In the genomic region with DNA sequence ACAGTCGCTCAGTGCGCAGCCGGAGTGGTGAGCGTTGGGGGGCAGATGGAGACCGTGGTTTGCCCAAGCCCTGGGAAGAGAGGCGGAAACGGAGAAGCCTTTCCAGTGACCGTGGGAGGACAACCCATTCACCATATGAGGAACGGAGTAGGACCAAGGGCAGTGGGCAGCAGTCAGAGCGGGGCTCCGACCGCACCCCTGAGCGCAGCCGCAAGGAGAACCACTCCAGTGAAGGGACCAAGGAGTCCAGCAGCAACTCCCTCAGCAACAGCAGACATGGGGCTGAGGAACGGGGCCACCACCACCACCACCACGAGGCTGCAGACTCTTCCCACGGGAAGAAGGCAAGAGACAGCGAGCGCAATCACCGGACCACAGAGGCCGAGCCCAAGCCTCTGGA, we compare ENCODE assay signal across 11 cellular contexts. TPM values are rescaled to one million over a fixed set of nuclear protein-coding genes. Genes with fewer than 3 reads are reported as not detected.
DNase-seq lines count a peak whose midpoint lies in the region; ATAC-seq, FAIRE-seq and TF ChIP-seq lines count a peak whose summit lies in the region.
"Had no signal": no experiment of that assay in that cellular context is flagged by ENCODE, and none has a peak within 500 bp of the region (broad histone marks: within the 10 kb centered on the region; RNA-seq: fewer than 3 reads in every experiment).

No MANE protein-coding gene starts in this region.

- TF ChIP-seq CTCF in A549 (IDR thresholded peaks at IDR 0.05), result no peak

- CTCF ChIA-PET in A549 (lab: Yijun Ruan, JAX), result interaction anchor here (1.9 kb wide), 1 partner anchor 777 kb away, joined by 6 read pairs; the partner anchor contains the start of gene MAPKAPK3
- CTCF ChIA-PET in CD8-positive, alpha-beta memory T cell (lab: Charles Lee), result interaction anchor here (1.9 kb wide), 1 partner anchor 108 kb away, joined by 8 read pairs; no protein-coding TSS in a partner anchor
- CTCF ChIA-PET in activated CD4-positive, alpha-beta memory T cell treated with anti-CD3 and anti-CD28 coated beads, Interleukin-2, amount 10 ng/mL, durations not matched to agents 7 days and 5 days (lab: Charles Lee), result no interaction called here

- TF ChIP-seq RAD21 in A549 (conservative IDR thresholded peaks at IDR 0.05 in 1 of 2, IDR thresholded peaks at IDR 0.05 in 1 of 2), result no peak

- peak overlapping the region; percentile 95; the same call in 2 of the 3 replicates for H3K4me2 ChIP-seq in A549

- H3K4me3 Mint-ChIP-seq in CD8-positive, alpha-beta memory T cell, result peak overlapping the region; percentile 23 to 82 (median 44)
- H3K4me3 Mint-ChIP-seq in activated CD4-positive, alpha-beta memory T cell treated with anti-CD3 and anti-CD28 coated beads, Interleukin-2, amount 10 ng/mL, durations not matched to agents 7 days and 5 days, result peak overlapping the region; percentile 83

- H3K9me3 ChIP-seq in A549 (no peaks in the 10 kb centered on the region), iPS-15b (ENCODE audit: control insufficient read depth, insufficient read depth, low read length) (no peaks in the 10 kb centered on the region)
- no peaks in the 10 kb centered on the region for H3K9me3 ChIP-seq in CD8-positive, alpha-beta memory T cell (ENCODE audit: low read length)

- H3K4me3 ChIP-seq in A549 (no peak overlapping the region), iPS-15b (ENCODE audit: low read depth, low read length) (peak overlapping the region; percentile 78)
- no peak overlapping the region for H3K4me3 ChIP-seq in CD8-positive, alpha-beta memory T cell (ENCODE audit: low read length)
- H3K4me3 ChIP-seq: SJSA1 had no signal

- no peak for TF ChIP-seq EP300 in A549 (IDR thresholded peaks at IDR 0.05)

- H3K27ac ChIP-seq in A549, result no peak overlapping the region
- H3K27ac ChIP-seq in CD8-positive, alpha-beta memory T cell (ENCODE audit: low read depth, low read length), result no peak overlapping the region
- H3K27ac ChIP-seq: SJSA1 had no signal

- POLR2A ChIA-PET in A549 (lab: Yijun Ruan, JAX), result interaction anchor here (1.4 kb wide), 1 partner anchor 106 kb away, joined by 4 read pairs; the partner anchor contains the start of gene DCAF1
- POLR2A ChIA-PET in CD8-positive, alpha-beta memory T cell (lab: Charles Lee), result interaction anchor here (4.0 kb wide), 1 partner anchor 107 kb away, joined by 40 read pairs; the partner anchor contains the start of gene DCAF1
- POLR2A ChIA-PET in activated CD4-positive, alpha-beta memory T cell treated with anti-CD3 and anti-CD28 coated beads, Interleukin-2, amount 10 ng/mL, durations not matched to agents 7 days and 5 days (lab: Charles Lee), result interaction anchor here (0.9 to 4.6 kb wide), 5 partner anchors 8 to 769 kb away, joined by 3 to 30 read pairs (median 4); partner anchors contain the start of genes DCAF1 and MANF

- peaks cover 54% of the 10 kb centered on the region for H3K36me3 ChIP-seq in CD8-positive, alpha-beta memory T cell (ENCODE audit: insufficient read depth, low read length)
- H3K36me3 ChIP-seq in iPS-15b (ENCODE audit: control insufficient read depth, insufficient read depth, low read length), result peaks cover 48% of the 10 kb centered on the region

- no peak overlapping the region for H3K9ac ChIP-seq in iPS-15b (ENCODE audit: low read depth, low read length)

- DNase-seq in A549 (ENCODE audit: low read depth in 1 of 2, low spot score in 1 of 2) (no peak), DMS79 (lab: John Stamatoyannopoulos, UW) (no peak), LoVo (ENCODE audit: low spot score) (no peak), NCI-H1105 treated with DMSO at 0.1 percent for 48 hours (lab: John Stamatoyannopoulos, UW) (no peak)
- DNase-seq in CD8-positive, alpha-beta memory T cell, result no peak
- no peak for DNase-seq in activated CD4-positive, alpha-beta memory T cell treated with anti-CD3 and anti-CD28 coated beads, Interleukin-2, amount 10 ng/mL, durations not matched to agents 7 days and 5 days
- DNase-seq: activated CD4-positive, alpha-beta T cell treated with anti-CD3 and anti-CD28 coated beads for 1 hour; small intestine had no signal

- no peak for TF ChIP-seq POLR2A in A549 (IDR thresholded peaks at IDR 0.05; ENCODE audit: low read length)

- H3K9me3 Mint-ChIP-seq in CD8-positive, alpha-beta memory T cell, result no peaks in the 10 kb centered on the region
- H3K9me3 Mint-ChIP-seq in activated CD4-positive, alpha-beta memory T cell treated with anti-CD3 and anti-CD28 coated beads, Interleukin-2, amount 10 ng/mL, durations not matched to agents 7 days and 5 days, result no peaks in the 10 kb centered on the region

- peak overlapping the region in 7 of 8 donors; percentile 10 to 95 (median 75) for H3K27ac Mint-ChIP-seq in CD8-positive, alpha-beta memory T cell
- peak overlapping the region; percentile 16 for H3K27ac Mint-ChIP-seq in activated CD4-positive, alpha-beta memory T cell treated with anti-CD3 and anti-CD28 coated beads, Interleukin-2, amount 10 ng/mL, durations not matched to agents 7 days and 5 days

- WGBS in A549 (ENCODE audit: missing lambda C conversion rate), result 91% methylated on average over 11 of the region's 21 CpGs

- ATAC-seq in A549 (no peak), HG03108 (IDR thresholded peaks at IDR 0.05; ENCODE audit: unreplicated experiment) (no peak)

- no peak for FAIRE-seq in A549 (lab: Jason Lieb, UNC)
- FAIRE-seq: small intestine had no signal

- H3K4me1 ChIP-seq in A549 (peaks cover 26% of the 10 kb centered on the region), iPS-15b (ENCODE audit: control insufficient read depth, insufficient read depth, low read length) (peaks cover 3% of the 10 kb centered on the region)
- H3K4me1 ChIP-seq in CD8-positive, alpha-beta memory T cell (ENCODE audit: insufficient read depth, low read length), result peaks cover 66% of the 10 kb centered on the region

- no peaks in the 10 kb centered on the region for H3K27me3 Mint-ChIP-seq in CD8-positive, alpha-beta memory T cell
- H3K27me3 Mint-ChIP-seq in activated CD4-positive, alpha-beta memory T cell treated with anti-CD3 and anti-CD28 coated beads, Interleukin-2, amount 10 ng/mL, durations not matched to agents 7 days and 5 days, result no peaks in the 10 kb centered on the region

- H3K27me3 ChIP-seq in CD8-positive, alpha-beta memory T cell (ENCODE audit: insufficient read depth, low read length, poor library complexity, severe bottlenecking), result no peaks in the 10 kb centered on the region
- no peaks in the 10 kb centered on the region for H3K27me3 ChIP-seq in iPS-15b (ENCODE audit: control insufficient read depth, insufficient read depth, low read length)
- H3K27me3 ChIP-seq: SJSA1 had no signal

- peaks cover 14 to 74% (median 17%) of the 10 kb centered on the region in 3 donors for H3K36me3 Mint-ChIP-seq in CD8-positive, alpha-beta memory T cell
- peaks cover 59% of the 10 kb centered on the region for H3K36me3 Mint-ChIP-seq in activated CD4-positive, alpha-beta memory T cell treated with anti-CD3 and anti-CD28 coated beads, Interleukin-2, amount 10 ng/mL, durations not matched to agents 7 days and 5 days (ENCODE audit: low read depth)

- H3K4me1 Mint-ChIP-seq in CD8-positive, alpha-beta memory T cell, result peaks cover 50 to 78% (median 58%) of the 10 kb centered on the region in 3 donors
- H3K4me1 Mint-ChIP-seq in activated CD4-positive, alpha-beta memory T cell treated with anti-CD3 and anti-CD28 coated beads, Interleukin-2, amount 10 ng/mL, durations not matched to agents 7 days and 5 days, result peaks cover 72% of the 10 kb centered on the region

TF ChIP-seq in A549, 52 proteins besides CTCF, POLR2A, EP300 and RAD21:
- TF ChIP-seq BHLHE40 (IDR thresholded peaks at IDR 0.05; ENCODE audit: low read depth, low read length), result no peak
- TF ChIP-seq SMC3 (IDR thresholded peaks at IDR 0.05), result no peak
- TF ChIP-seq, protein P1, sequence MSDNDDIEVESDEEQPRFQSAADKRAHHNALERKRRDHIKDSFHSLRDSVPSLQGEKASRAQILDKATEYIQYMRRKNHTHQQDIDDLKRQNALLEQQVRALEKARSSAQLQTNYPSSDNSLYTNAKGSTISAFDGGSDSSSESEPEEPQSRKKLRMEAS (IDR thresholded peaks at IDR 0.05), result no peak
- TF ChIP-seq MAFK (IDR thresholded peaks at IDR 0.05; ENCODE audit: partially characterized antibody), result no peak
- TF ChIP-seq, protein P2, sequence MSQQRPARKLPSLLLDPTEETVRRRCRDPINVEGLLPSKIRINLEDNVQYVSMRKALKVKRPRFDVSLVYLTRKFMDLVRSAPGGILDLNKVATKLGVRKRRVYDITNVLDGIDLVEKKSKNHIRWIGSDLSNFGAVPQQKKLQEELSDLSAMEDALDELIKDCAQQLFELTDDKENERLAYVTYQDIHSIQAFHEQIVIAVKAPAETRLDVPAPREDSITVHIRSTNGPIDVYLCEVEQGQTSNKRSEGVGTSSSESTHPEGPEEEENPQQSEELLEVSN (IDR thresholded peaks at IDR 0.05; ENCODE audit: borderline replicate concordance, low read depth), result no peak
- no peak for TF ChIP-seq CHD4 (IDR thresholded peaks at IDR 0.05; ENCODE audit: borderline replicate concordance)
- no peak for TF ChIP-seq CBX8 (IDR thresholded peaks at IDR 0.05)
- no peak for TF ChIP-seq CBX2 (IDR thresholded peaks at IDR 0.05; ENCODE audit: borderline replicate concordance, low read depth)
- TF ChIP-seq MAZ (IDR thresholded peaks at IDR 0.05; ENCODE audit: borderline replicate concordance, low read depth, low read length), result no peak
- TF ChIP-seq SREBF2 (IDR thresholded peaks at IDR 0.05), result no peak
TF ChIP-seq in A549: peak in this region for 0.

RNA-seq across cellular contexts. Expression of gene RBM15B, which starts 2.0 kb away (rescaled TPM):
- polyA plus RNA-seq in A549 (2011; rRNA removed), result 7.9 and 10.9 TPM in 2 replicates
- 10.0 and 13.4 TPM in 2 replicates for polyA plus RNA-seq in A549 (2012; cell fraction: cytosol; rRNA removed)
- polyA plus RNA-seq in A549 (2012; cell fraction: nucleus; rRNA removed), result 8.4 and 8.7 TPM in 2 replicates
- 15.4 to 18.0 TPM (median 17.0 TPM) in 3 replicates for polyA plus RNA-seq in A549 (2017; fragmentation: RNase III; extraction: RNeasy Plus Mini Kit Qiagen cat#74134 plus additional on column Dnase treatment)
- 15.9 and 16.0 TPM in 2 replicates for polyA minus RNA-seq in A549 (2011; rRNA and poly(A)+ RNA removed)
- 10 to 100 TPM; 47.4 to 47.8 TPM for total RNA-seq in CD8-positive, alpha-beta memory T cell
- polyA plus RNA-seq in CD8-positive, alpha-beta memory T cell, result 26.7 TPM
- total RNA-seq in activated CD4-positive, alpha-beta memory T cell treated with anti-CD3 and anti-CD28 coated beads, Interleukin-2, amount 10 ng/mL, durations not matched to agents 7 days and 5 days, result 10 to 100 TPM; 24.5 to 25.4 TPM

RNA-seq across cellular contexts. Expression of gene MANF, which starts 8.0 kb away (rescaled TPM):
- 62.8 and 84.9 TPM in 2 replicates for polyA plus RNA-seq in A549 (2011; rRNA removed)
- polyA plus RNA-seq in A549 (2012; cell fraction: cytosol; rRNA removed), result 39.6 and 51.7 TPM in 2 replicates
- 10.4 and 16.3 TPM in 2 replicates for polyA plus RNA-seq in A549 (2012; cell fraction: nucleus; rRNA removed)
- polyA plus RNA-seq in A549 (2017; fragmentation: RNase III; extraction: RNeasy Plus Mini Kit Qiagen cat#74134 plus additional on column Dnase treatment), result 64.3 to 67.8 TPM (median 67.1 TPM) in 3 replicates
- 7.0 and 9.9 TPM in 2 replicates for polyA minus RNA-seq in A549 (2011; rRNA and poly(A)+ RNA removed)
- 100 to 1,000 TPM; 197 to 204 TPM for total RNA-seq in CD8-positive, alpha-beta memory T cell
- 64.5 TPM for polyA plus RNA-seq in CD8-positive, alpha-beta memory T cell
- 100 to 1,000 TPM; 143 to 149 TPM for total RNA-seq in activated CD4-positive, alpha-beta memory T cell treated with anti-CD3 and anti-CD28 coated beads, Interleukin-2, amount 10 ng/mL, durations not matched to agents 7 days and 5 days
